Comparison of ENCODE assay signal across 20 cellular contexts in genomic region chr5:88876714-88877113, GRCh38. TPM values are rescaled to one million over a fixed set of nuclear protein-coding genes. Genes with fewer than 3 reads are reported as not detected.
DNase-seq lines count a peak whose midpoint lies in the region; ATAC-seq and TF ChIP-seq lines count a peak whose summit lies in the region.
"Had no signal": no experiment of that assay in that cellular context is flagged by ENCODE, and none has a peak within 500 bp of the region (broad histone marks: within the 10 kb centered on the region; RNA-seq: fewer than 3 reads in every experiment).

No MANE protein-coding gene starts in this region.

- peaks cover 50% of the 10 kb centered on the region for H3K79me2 ChIP-seq in osteoblast (ENCODE audit: insufficient read depth, low read length)
- H3K79me2 ChIP-seq: hepatocyte had no signal

- no peak for TF ChIP-seq POLR2A in erythroblast (IDR thresholded peaks at IDR 0.05; ENCODE audit: low read length)

- H3K4me1 ChIP-seq in right atrium auricular region (peaks cover 0 to 50% of the 10 kb centered on the region in 2 donors), osteoblast (ENCODE audit: insufficient read depth, low read length) (peaks cover 27% of the 10 kb centered on the region)
- no peaks in the 10 kb centered on the region for H3K4me1 ChIP-seq in CD8-positive, alpha-beta T cell (ENCODE audit: insufficient read depth, low read length)

- peak overlapping the region; percentile 42 for H2AFZ ChIP-seq in osteoblast (ENCODE audit: low read length)
- H2AFZ ChIP-seq: hepatocyte had no signal

- intact Hi-C loops in Right ventricle myocardium inferior (cut with DNase I), result no loop called here
- intact Hi-C loops in CD8-positive, alpha-beta T cell (cut with DNase I, micrococcal nuclease), result no loop called here

- H3K36me3 ChIP-seq in right atrium auricular region (no peaks in the 10 kb centered on the region), osteoblast (ENCODE audit: insufficient read depth, low read length) (no peaks in the 10 kb centered on the region)
- no peaks in the 10 kb centered on the region for H3K36me3 ChIP-seq in CD8-positive, alpha-beta T cell (ENCODE audit: insufficient read depth, low read length)
- H3K36me3 ChIP-seq: ovary had no signal

- TF ChIP-seq CTCF in right atrium auricular region (IDR thresholded peaks at IDR 0.05) (no peak), brain (conservative IDR thresholded peaks at IDR 0.05) (no peak), osteoblast (IDR thresholded peaks at IDR 0.05; ENCODE audit: extremely low read depth, low read depth, low read length) (no peak)
- no peak for TF ChIP-seq CTCF in CD8-positive, alpha-beta T cell (IDR thresholded peaks at IDR 0.05)

- ATAC-seq in Right ventricle myocardium inferior (no peak), GM21528 (IDR thresholded peaks at IDR 0.05; ENCODE audit: low FRiP score, unreplicated experiment) (no peak), HG03280 (IDR thresholded peaks at IDR 0.05; ENCODE audit: unreplicated experiment) (no peak)
- ATAC-seq in CD8-positive, alpha-beta T cell, result no peak
- ATAC-seq: esophagus mucosa, mucosa of descending colon had no signal

- H3K27ac ChIP-seq in right atrium auricular region (peak overlapping the region; percentile 13 to 59), osteoblast (ENCODE audit: low read depth, low read length) (peak overlapping the region; percentile 68)
- H3K27ac ChIP-seq in CD8-positive, alpha-beta T cell (ENCODE audit: low read depth, low read length), result no peak overlapping the region
- H3K27ac ChIP-seq: hepatocyte, ovary had no signal

- DNase-seq in right atrium auricular region (ENCODE audit: low spot score) (no peak), Right ventricle myocardium inferior (ENCODE audit: missing footprints) (no peak), osteoblast (ENCODE audit: insufficient read length, low spot score, missing footprints) (no peak), erythroblast (lab: John Stamatoyannopoulos, UW) (no peak)
- no peak for DNase-seq in CD8-positive, alpha-beta T cell
- DNase-seq: activated CD4-positive, CD25-positive, alpha-beta regulatory T cell; anterior cingulate cortex; CD4-positive, alpha-beta memory T cell; DND-41; KG1; mucosa of descending colon; NCI-H1105 treated with DMSO at 0.1 percent for 48 hours; NCI-H2171; NCI-H774; ovary had no signal

- H3K4me3 ChIP-seq in right atrium auricular region (no peak overlapping the region), osteoblast (ENCODE audit: insufficient read depth, low read length) (no peak overlapping the region)
- no peak overlapping the region for H3K4me3 ChIP-seq in CD8-positive, alpha-beta T cell (ENCODE audit: low read depth, low read length)
- H3K4me3 ChIP-seq: hepatocyte, mucosa of descending colon, ovary had no signal

- no peaks in the 10 kb centered on the region for H3K9me3 ChIP-seq in right atrium auricular region
- no peaks in the 10 kb centered on the region for H3K9me3 ChIP-seq in osteoblast (ENCODE audit: low read depth, low read length)
- H3K9me3 ChIP-seq in CD8-positive, alpha-beta T cell (ENCODE audit: low read length), result no peaks in the 10 kb centered on the region
- H3K9me3 ChIP-seq: mucosa of descending colon, ovary had no signal

- H3K4me1 Mint-ChIP-seq in brain, result peaks cover 59% of the 10 kb centered on the region
- H3K4me1 Mint-ChIP-seq in CD8-positive, alpha-beta T cell (ENCODE audit: low read depth), result no peaks in the 10 kb centered on the region
- H3K4me1 Mint-ChIP-seq: CD4-positive, alpha-beta memory T cell had no signal

- peak overlapping the region; percentile 80 for H3K4me2 ChIP-seq in osteoblast (ENCODE audit: insufficient read depth, low read length)
- H3K4me2 ChIP-seq: hepatocyte had no signal

- H3K27ac Mint-ChIP-seq in brain, result peak overlapping the region in 1 of 5 experiments; percentile 13
- no peak overlapping the region for H3K27ac Mint-ChIP-seq in CD8-positive, alpha-beta T cell
- H3K27ac Mint-ChIP-seq: CD4-positive, alpha-beta memory T cell had no signal

- no peaks in the 10 kb centered on the region for H4K20me1 ChIP-seq in osteoblast (ENCODE audit: insufficient read depth, low read length)

- H3K36me3 Mint-ChIP-seq in brain, result peaks cover 6% of the 10 kb centered on the region
- no peaks in the 10 kb centered on the region for H3K36me3 Mint-ChIP-seq in CD8-positive, alpha-beta T cell
- H3K36me3 Mint-ChIP-seq: CD4-positive, alpha-beta memory T cell had no signal

- POLR2A ChIA-PET in CD8-positive, alpha-beta T cell (lab: Charles Lee), result no interaction called here

- peaks cover 0 to 5% (median 0%) of the 10 kb centered on the region in 5 experiments for H3K9me3 Mint-ChIP-seq in brain
- no peaks in the 10 kb centered on the region for H3K9me3 Mint-ChIP-seq in CD8-positive, alpha-beta T cell
- H3K9me3 Mint-ChIP-seq: CD4-positive, alpha-beta memory T cell had no signal

- CTCF ChIA-PET in CD8-positive, alpha-beta T cell (lab: Charles Lee), result no interaction called here

- peak overlapping the region in 3 of 5 experiments; percentile 49 to 80 (median 66) for H3K4me3 Mint-ChIP-seq in brain
- H3K4me3 Mint-ChIP-seq in CD8-positive, alpha-beta T cell, result no peak overlapping the region
- H3K4me3 Mint-ChIP-seq: CD4-positive, alpha-beta memory T cell had no signal

- no peaks in the 10 kb centered on the region for H3K27me3 Mint-ChIP-seq in brain
- H3K27me3 Mint-ChIP-seq in CD8-positive, alpha-beta T cell (ENCODE audit: low read depth), result peaks cover 6% of the 10 kb centered on the region

- no peaks in the 10 kb centered on the region for H3K27me3 ChIP-seq in right atrium auricular region
- no peaks in the 10 kb centered on the region for H3K27me3 ChIP-seq in osteoblast (ENCODE audit: insufficient read depth, low read length)
- H3K27me3 ChIP-seq in CD8-positive, alpha-beta T cell (ENCODE audit: insufficient read depth, low read length), result no peaks in the 10 kb centered on the region
- H3K27me3 ChIP-seq: hepatocyte, ovary had no signal

RNA-seq across cellular contexts. Expression of gene MEF2C, which starts 6.3 kb away (rescaled TPM):
- total RNA-seq in right atrium auricular region, result 10 to 100 TPM; 36.1 to 57.5 TPM
- 46.7 TPM for total RNA-seq in Right ventricle myocardium inferior
- polyA plus RNA-seq in brain (ENCODE audit: insufficient read depth, low read depth, low replicate concordance), result 9.8 TPM
- 9.4 and 13.4 TPM in 2 replicates for total RNA-seq in osteoblast
- total RNA-seq in CD8-positive, alpha-beta T cell, result 1 to 10 TPM; 1.6 TPM
